Comparison of ENCODE assay signal across 14 cellular contexts in genomic region chr13:37598572-37598971, GRCh38. TPM values are rescaled to one million over a fixed set of nuclear protein-coding genes. Genes with fewer than 3 reads are reported as not detected.
DNase-seq lines count a peak whose midpoint lies in the region; ATAC-seq, FAIRE-seq and TF ChIP-seq lines count a peak whose summit lies in the region.
"Had no signal": no experiment of that assay in that cellular context is flagged by ENCODE, and none has a peak within 500 bp of the region (broad histone marks: within the 10 kb centered on the region; RNA-seq: fewer than 3 reads in every experiment).

A gene with protein sequence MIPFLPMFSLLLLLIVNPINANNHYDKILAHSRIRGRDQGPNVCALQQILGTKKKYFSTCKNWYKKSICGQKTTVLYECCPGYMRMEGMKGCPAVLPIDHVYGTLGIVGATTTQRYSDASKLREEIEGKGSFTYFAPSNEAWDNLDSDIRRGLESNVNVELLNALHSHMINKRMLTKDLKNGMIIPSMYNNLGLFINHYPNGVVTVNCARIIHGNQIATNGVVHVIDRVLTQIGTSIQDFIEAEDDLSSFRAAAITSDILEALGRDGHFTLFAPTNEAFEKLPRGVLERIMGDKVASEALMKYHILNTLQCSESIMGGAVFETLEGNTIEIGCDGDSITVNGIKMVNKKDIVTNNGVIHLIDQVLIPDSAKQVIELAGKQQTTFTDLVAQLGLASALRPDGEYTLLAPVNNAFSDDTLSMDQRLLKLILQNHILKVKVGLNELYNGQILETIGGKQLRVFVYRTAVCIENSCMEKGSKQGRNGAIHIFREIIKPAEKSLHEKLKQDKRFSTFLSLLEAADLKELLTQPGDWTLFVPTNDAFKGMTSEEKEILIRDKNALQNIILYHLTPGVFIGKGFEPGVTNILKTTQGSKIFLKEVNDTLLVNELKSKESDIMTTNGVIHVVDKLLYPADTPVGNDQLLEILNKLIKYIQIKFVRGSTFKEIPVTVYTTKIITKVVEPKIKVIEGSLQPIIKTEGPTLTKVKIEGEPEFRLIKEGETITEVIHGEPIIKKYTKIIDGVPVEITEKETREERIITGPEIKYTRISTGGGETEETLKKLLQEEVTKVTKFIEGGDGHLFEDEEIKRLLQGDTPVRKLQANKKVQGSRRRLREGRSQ (minus strand): TSS chr13:37598768. CDS start chr13:37598726, 42 bp downstream.

- H3K27me3 ChIP-seq in breast epithelium (no peaks in the 10 kb centered on the region), keratinocyte (ENCODE audit: control insufficient read depth, extremely low read depth, insufficient read depth, low read length) (no peaks in the 10 kb centered on the region), A673 (replicated peaks; ENCODE audit: insufficient read depth, low read depth, low read length, poor library complexity) (no peaks in the 10 kb centered on the region)
- H3K27me3 ChIP-seq: right lobe of liver had no signal

- no peaks in the 10 kb centered on the region for H3K4me1 ChIP-seq in breast epithelium
- H3K4me1 ChIP-seq in keratinocyte (ENCODE audit: control insufficient read depth, extremely low read depth, insufficient read depth, low read length) = peaks cover 8% of the 10 kb centered on the region
- H3K4me1 ChIP-seq in A673 (ENCODE audit: insufficient read depth, low read length, poor library complexity, severe bottlenecking) = no peaks in the 10 kb centered on the region
- H3K4me1 ChIP-seq: right lobe of liver had no signal

- no peaks in the 10 kb centered on the region for H3K9me1 ChIP-seq in keratinocyte (ENCODE audit: control insufficient read depth, extremely low read depth, insufficient read depth, low read length)

- no peaks in the 10 kb centered on the region for H4K20me1 ChIP-seq in keratinocyte (ENCODE audit: control insufficient read depth, extremely low read depth, insufficient read depth, low read length)

- peak within 1 kb of the TSS; percentile 73 for H3K4me2 ChIP-seq in keratinocyte (ENCODE audit: control insufficient read depth, extremely low read depth, insufficient read depth, low read depth, low read length)

- CTCF ChIA-PET in A673 (lab: Charles Lee) = no interaction called here

- H3K4me3 ChIP-seq in breast epithelium = peak within 1 kb of the TSS; percentile 3 to 50 (median 36)
- H3K4me3 ChIP-seq in keratinocyte (ENCODE audit: control insufficient read depth in 2 of 3, extremely low read depth in 1 of 3, insufficient read depth in 2 of 3, low read depth in 1 of 3, low read length in 3 of 3) = peak within 1 kb of the TSS in 2 of 3 experiments; percentile 46 to 47
- no peak within 1 kb of the TSS for H3K4me3 ChIP-seq in A673 (ENCODE audit: low read depth, low read length, poor library complexity, severe bottlenecking)
- H3K4me3 ChIP-seq: right lobe of liver had no signal

- DNase-seq in EH (ENCODE audit: low read depth) (peak; percentile 23), breast epithelium (ENCODE audit: low spot score in 2 of 2) (no peak), keratinocyte (ENCODE audit: low read depth, low spot score) (no peak), sciatic nerve (ENCODE audit: low spot score) (no peak), A673 (ENCODE audit: low spot score) (no peak), NCI-H446 treated with DMSO at 0.1 percent for 48 hours (lab: John Stamatoyannopoulos, UW) (no peak)
- DNase-seq in stimulated activated CD4-positive, alpha-beta T cell treated with anti-CD3 and anti-CD28 coated beads, Interleukin-4, amount 100 ng/mL, for 24 hours = no peak
- DNase-seq: central memory CD4-positive, alpha-beta T cell; hypothalamus; right lobe of liver; T-helper 2 cell had no signal

- peak within 1 kb of the TSS; percentile 46 to 59 for H3K27ac ChIP-seq in breast epithelium
- H3K27ac ChIP-seq in keratinocyte (ENCODE audit: control insufficient read depth, insufficient read depth, low read length) = no peak within 1 kb of the TSS
- no peak within 1 kb of the TSS for H3K27ac ChIP-seq in A673 (ENCODE audit: low read depth, low read length, poor library complexity, severe bottlenecking)
- H3K27ac ChIP-seq: C4-2B, right lobe of liver had no signal

- FAIRE-seq in keratinocyte (lab: Jason Lieb, UNC) = peak; percentile 48

- no peaks in the 10 kb centered on the region for H3K79me2 ChIP-seq in keratinocyte (ENCODE audit: control insufficient read depth, insufficient read depth, low read length)

- BruUV-seq in A673 (replicated peaks; lab: Mats Ljungman, UMichigan) = no TSS peak

- POLR2A ChIA-PET in A673 (lab: Charles Lee; ENCODE audit: low non-redundant PET) = no interaction called here

- intact Hi-C loops in breast epithelium (cut with DNase I; ENCODE audit: low total_unique reads) = no loop called here
- intact Hi-C loops in sciatic nerve (cut with DNase I) = no loop called here
- intact Hi-C loops in A673 (cut with micrococcal nuclease; ENCODE audit: unreplicated experiment) = no loop called here

- TF ChIP-seq CTCF in breast epithelium (IDR thresholded peaks at IDR 0.05) (no peak), keratinocyte (optimal IDR thresholded peaks at IDR 0.05 in 1 of 3, IDR thresholded peaks at IDR 0.05 in 1 of 3, conservative IDR thresholded peaks at IDR 0.05 in 1 of 3; ENCODE audit: extremely low read depth in 1 of 3, insufficient read depth in 2 of 3, low read length in 3 of 3) (no peak), A673 (conservative IDR thresholded peaks at IDR 0.05; ENCODE audit: low read depth, low read length) (no peak)

- no peak within 1 kb of the TSS for H3K9ac ChIP-seq in keratinocyte (ENCODE audit: control insufficient read depth, extremely low read depth, insufficient read depth, low read length)

- H2AFZ ChIP-seq in keratinocyte (ENCODE audit: control insufficient read depth, low read length) = peak within 1 kb of the TSS; percentile 82

- H3K9me3 ChIP-seq in breast epithelium = no peaks in the 10 kb centered on the region
- no peaks in the 10 kb centered on the region for H3K9me3 ChIP-seq in keratinocyte (ENCODE audit: control insufficient read depth, low read depth, low read length)
- no peaks in the 10 kb centered on the region for H3K9me3 ChIP-seq in A673 (ENCODE audit: low read depth, low read length, poor library complexity, severe bottlenecking)
- H3K9me3 ChIP-seq: right lobe of liver had no signal

- H3K36me3 ChIP-seq in breast epithelium = no peaks in the 10 kb centered on the region
- no peaks in the 10 kb centered on the region for H3K36me3 ChIP-seq in keratinocyte (ENCODE audit: control insufficient read depth in 2 of 2, extremely low read depth in 1 of 2, insufficient read depth in 2 of 2, low read length in 2 of 2)
- no peaks in the 10 kb centered on the region for H3K36me3 ChIP-seq in A673 (ENCODE audit: insufficient read depth, low read length, poor library complexity, severe bottlenecking)
- H3K36me3 ChIP-seq: right lobe of liver had no signal

- dilution Hi-C loops in keratinocyte (cut with MboI; ENCODE audit: extremely low pct_ligation_motif_present, low sequenced_read_pairs) = no loop called here

- ATAC-seq in sciatic nerve (no peak), GM21576 (IDR thresholded peaks at IDR 0.05; ENCODE audit: unreplicated experiment) (no peak)
- ATAC-seq: right lobe of liver; stimulated activated memory B cell treated with anti-CD40 and anti-IgM and Interleukin-4, amounts not matched to agents 10 μg/mL and 1 μg/mL and 100 μg/mL, for 72 hours had no signal

- no peak for TF ChIP-seq POLR2A in breast epithelium (IDR thresholded peaks at IDR 0.05)

RNA-seq across cellular contexts. Expression of the gene that starts here (rescaled TPM):
- total RNA-seq in breast epithelium = 10 to 100 TPM; 20.1 to 30.8 (median 27.8) TPM
- polyA plus RNA-seq in keratinocyte = 13.4 to 82.4 TPM (median 31.8 TPM) in 3 replicates
- polyA plus RNA-seq in keratinocyte (2011; ENCODE audit: low read depth) = 7.2 TPM
- 14.6 and 15.1 TPM in 2 replicates for polyA plus RNA-seq in keratinocyte (2011; cell fraction: cytosol; rRNA removed)
- polyA plus RNA-seq in keratinocyte (2011; cell fraction: nucleus; rRNA removed) = 92.6 and 114 TPM in 2 replicates
- polyA plus RNA-seq in keratinocyte (2012; ENCODE audit: low replicate concordance) = 2.6 and 23.6 TPM in 2 replicates
- polyA minus RNA-seq in keratinocyte = 6.6 to 53.1 TPM (median 16.5 TPM) in 3 replicates
- polyA minus RNA-seq in keratinocyte (2011; cell fraction: cytosol; rRNA and poly(A)+ RNA removed) = 26.7 TPM
- polyA minus RNA-seq in keratinocyte (2011; cell fraction: nucleus; rRNA and poly(A)+ RNA removed) = 57.1 and 168 TPM in 2 replicates
- 27.6 TPM for total RNA-seq in sciatic nerve
- total RNA-seq in A673 (2021) = 1.8 and 3.2 TPM in 2 replicates

Comparison
In these comparisons a context has a peak if more than half of its experiments do, and no peak if none do; other contexts are left out.
1. H3K27ac ChIP-seq: peak in breast epithelium (2 of 2); none in keratinocyte (single experiment) and A673 (single experiment).